ENCODE assay signal across 8 cellular contexts in the genomic region with DNA sequence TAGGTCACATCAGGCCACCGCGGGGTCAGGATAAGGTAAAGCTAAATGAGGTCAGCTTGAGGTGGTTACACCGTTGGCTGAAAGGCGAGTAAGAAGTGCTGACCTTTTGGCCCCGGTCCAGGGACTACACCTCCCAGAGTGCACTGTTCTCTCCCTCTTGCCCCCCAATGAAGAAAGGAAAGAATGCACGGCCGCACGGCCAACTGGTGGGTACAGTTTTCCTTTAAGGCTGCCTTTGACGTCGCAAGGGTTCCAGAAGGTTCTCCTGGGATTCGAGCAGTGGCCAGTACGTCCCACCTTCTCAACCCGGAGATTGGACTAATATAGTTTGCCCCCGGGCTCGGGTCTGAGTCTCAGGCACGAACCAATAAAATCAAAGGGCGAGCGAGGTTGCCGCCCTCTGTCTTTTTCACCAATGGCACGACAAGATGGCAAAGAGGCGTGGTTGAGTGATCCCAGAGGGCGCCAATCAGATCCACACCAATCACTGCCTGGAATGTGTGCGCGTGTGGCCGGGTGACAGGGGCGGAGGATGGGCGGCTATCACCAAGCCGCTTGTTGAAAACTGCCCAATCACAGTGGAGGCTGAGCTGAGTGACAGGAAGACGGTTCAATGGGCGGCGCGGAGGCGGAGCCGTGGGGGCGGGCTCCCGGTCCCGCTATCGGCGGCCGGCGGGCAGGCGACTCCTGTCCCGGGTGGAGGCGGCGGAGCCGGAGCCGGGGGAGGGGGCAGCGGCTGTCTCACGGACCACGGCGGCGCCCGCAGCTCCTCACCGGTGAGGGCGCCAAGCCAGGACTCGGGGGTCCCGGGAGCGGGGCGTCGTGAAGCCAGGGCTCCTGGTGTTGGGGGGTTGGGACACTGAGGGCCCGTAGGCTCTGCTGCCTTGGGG. TPM values are rescaled to one million over a fixed set of nuclear protein-coding genes. Genes with fewer than 3 reads are reported as not detected.
A peak's percentile ranks its signal among the peaks of the same experiment; 100 is the strongest.
DNase-seq lines count a peak whose midpoint lies in the region; ATAC-seq and TF ChIP-seq lines count a peak whose summit lies in the region.

A gene (plus strand): TSS at position 690 of the 890 bp plus-strand sequence. CDS start 886 bp downstream, outside the sequence.

- no peaks in the 10 kb centered on the region for H3K9me3 Mint-ChIP-seq in immature natural killer cell

- no peaks in the 10 kb centered on the region for H3K27me3 ChIP-seq in smooth muscle cell (ENCODE audit: low read depth)

- no peak for TF ChIP-seq CTCF in AG09309 (IDR thresholded peaks at IDR 0.05; ENCODE audit: control insufficient read depth, insufficient read depth, low read depth, low read length, missing control alignments)
- no peak for TF ChIP-seq CTCF in smooth muscle cell (IDR thresholded peaks at IDR 0.05; ENCODE audit: borderline replicate concordance, insufficient read depth, poor library complexity, severe bottlenecking)

- peaks cover 38% of the 10 kb centered on the region for H3K4me1 ChIP-seq in smooth muscle cell (ENCODE audit: low read depth)

- peaks cover 5% of the 10 kb centered on the region for H4K20me1 ChIP-seq in smooth muscle cell (ENCODE audit: low read depth)

- H2AFZ ChIP-seq in smooth muscle cell (ENCODE audit: low read depth) = no peak within 1 kb of the TSS

- peaks cover 17 to 21% of the 10 kb centered on the region in 2 donors for H3K4me1 Mint-ChIP-seq in immature natural killer cell

- peak within 1 kb of the TSS; percentile 64 to 93 (median 84) for H3K27ac Mint-ChIP-seq in immature natural killer cell

- H3K4me3 ChIP-seq in AG09309 (ENCODE audit: control insufficient read depth, low read depth, low read length) (peak within 1 kb of the TSS; percentile 81), smooth muscle cell (peak within 1 kb of the TSS; percentile 67)

- ATAC-seq in GM19023 (IDR thresholded peaks at IDR 0.05; ENCODE audit: unreplicated experiment) = peak; percentile 93
- peak; percentile 86 for ATAC-seq in HG03196 (IDR thresholded peaks at IDR 0.05; ENCODE audit: unreplicated experiment)

- H3K4me2 ChIP-seq in smooth muscle cell = peak within 1 kb of the TSS; percentile 87

- H3F3A ChIP-seq in smooth muscle cell (ENCODE audit: low read depth) = peaks cover 30% of the 10 kb centered on the region

- H3K9ac ChIP-seq in smooth muscle cell (ENCODE audit: low read depth) = peak within 1 kb of the TSS; percentile 98

- H3K36me3 ChIP-seq in smooth muscle cell (ENCODE audit: low read depth) = no peaks in the 10 kb centered on the region

- peak within 1 kb of the TSS; percentile 89 to 100 (median 94) for H3K4me3 Mint-ChIP-seq in immature natural killer cell

- no peaks in the 10 kb centered on the region for H3K79me2 ChIP-seq in smooth muscle cell (ENCODE audit: low read depth)

- no peaks in the 10 kb centered on the region for H3K36me3 Mint-ChIP-seq in immature natural killer cell

- no peaks in the 10 kb centered on the region for H3K9me3 ChIP-seq in smooth muscle cell (replicated peaks; ENCODE audit: low read depth)

- peak within 1 kb of the TSS; percentile 100 for H3K27ac ChIP-seq in smooth muscle cell (ENCODE audit: low read depth)

- WGBS in smooth muscle cell (ENCODE audit: low lambda C conversion rate) = under 1% methylated on average over 58 of the region's 61 CpGs

- DNase-seq in AG09309 (ENCODE audit: low read depth) = peak; percentile 99
- DNase-seq in NCI-H226 = peak; percentile 90
- peak; percentile 88 to 96 (median 92) for DNase-seq in activated CD4-positive, CD25-positive, alpha-beta regulatory T cell (lab: John Stamatoyannopoulos, UW)
- DNase-seq in central memory CD4-positive, alpha-beta T cell = peak; percentile 98
- DNase-seq in immature natural killer cell = peak; percentile 97 to 98 (median 97)
- DNase-seq in smooth muscle cell (lab: John Stamatoyannopoulos, UW; ENCODE audit: unreplicated experiment) = peak; percentile 92

- peaks cover 3 to 7% (median 7%) of the 10 kb centered on the region in 3 donors for H3K27me3 Mint-ChIP-seq in immature natural killer cell (ENCODE audit: low read depth in 3 of 3)

RNA-seq across cellular contexts. Expression of the gene that starts here (rescaled TPM):
- 1 to 10 TPM; 1.0 to 1.7 (median 1.4) TPM for polyA plus RNA-seq in immature natural killer cell
- 26.8 and 29.6 TPM in 2 replicates for total RNA-seq in smooth muscle cell
- polyA plus RNA-seq in smooth muscle cell = 28.4 and 30.5 TPM in 2 replicates

Comparison
In these comparisons a context has a peak if more than half of its experiments do, and no peak if none do; other contexts are left out.
1. Peak in every context shown above with its lines: DNase-seq, ATAC-seq, H3K4me3 ChIP-seq and H3K27ac ChIP-seq.
2. RNA of the gene that starts here (polyA plus RNA-seq): 28.4 to 30.5 TPM in smooth muscle cell; 1.0 to 1.7 TPM in immature natural killer cell; every median in the first group is over 10 times any median in the second.